8 cellular contexts compared by ENCODE assay signal in genomic region chr11:120801801-120802689, GRCh38.
A peak's percentile ranks its signal among the peaks of the same experiment; 100 is the strongest.
DNase-seq lines count a peak whose midpoint lies in the region; ATAC-seq and TF ChIP-seq lines count a peak whose summit lies in the region.

No MANE protein-coding gene starts in this region.

- intact Hi-C loops in colonic mucosa (cut with DNase I), result loop anchor here (10.0 kb wide), 2 partner anchors 117 to 287 kb away; partner anchors contain the start of gene GRIK4
- intact Hi-C loops in right lobe of liver (cut with DNase I), result no loop called here

- H3K4me1 ChIP-seq in colonic mucosa (no peaks in the 10 kb centered on the region), right lobe of liver (no peaks in the 10 kb centered on the region)

- peak; percentile 83 to 93 (median 88) for ATAC-seq in right lobe of liver
- no peak for ATAC-seq in HG02973 (IDR thresholded peaks at IDR 0.05; ENCODE audit: unreplicated experiment)

- H3K9ac ChIP-seq in colonic mucosa (ENCODE audit: low read depth in 2 of 2, low read length in 2 of 2), result no peak overlapping the region

- TF ChIP-seq CTCF in VCaP (conservative IDR thresholded peaks at IDR 0.05) (peak; percentile 95), colonic mucosa (IDR thresholded peaks at IDR 0.05) (peak; percentile 92), right lobe of liver (IDR thresholded peaks at IDR 0.05) (peak; percentile 74 to 88 (median 84))

- H3K27me3 ChIP-seq in colonic mucosa (no peaks in the 10 kb centered on the region), right lobe of liver (no peaks in the 10 kb centered on the region)

- H3K36me3 ChIP-seq in colonic mucosa (no peaks in the 10 kb centered on the region), right lobe of liver (no peaks in the 10 kb centered on the region)

- H3K4me3 ChIP-seq in colonic mucosa, result no peak overlapping the region
- no peak overlapping the region for H3K4me3 ChIP-seq in right lobe of liver

- no peaks in the 10 kb centered on the region for H3K9me3 ChIP-seq in colonic mucosa
- no peaks in the 10 kb centered on the region for H3K9me3 ChIP-seq in right lobe of liver

- 21% methylated on average over 7 of the region's 9 CpGs for WGBS in right lobe of liver (ENCODE audit: insufficient coverage, low coverage, low lambda C conversion rate, missing lambda C conversion rate)

- DNase-seq in SHP77 (lab: John Stamatoyannopoulos, UW) (peak; percentile 22 to 57), SHP77 treated with DMSO at 0.1 percent for 48 hours (lab: John Stamatoyannopoulos, UW) (no peak), NCI-H1048 (lab: John Stamatoyannopoulos, UW) (peak; percentile 27), colonic mucosa (peak; percentile 65), right lobe of liver (peak in 2 of 3 donors; percentile 50 to 68)
- peak; percentile 22 for DNase-seq in stimulated activated CD8-positive, alpha-beta memory T cell treated with anti-CD3 and anti-CD28 coated beads, Interleukin-12 subunit alpha, Interleukin-12 subunit beta, amount 100 ng/mL, for 1 hour (ENCODE audit: low read depth)

- no peak overlapping the region for H3K27ac ChIP-seq in VCaP
- H3K27ac ChIP-seq in colonic mucosa, result no peak overlapping the region
- H3K27ac ChIP-seq in right lobe of liver, result no peak overlapping the region

- no peak for TF ChIP-seq POLR2A in right lobe of liver (IDR thresholded peaks at IDR 0.05)
